Comparison of ENCODE assay signal across 29 cellular contexts in genomic region chr11:43734256-43734655, GRCh38.
"Had no signal": no experiment of that assay in that cellular context is flagged by ENCODE, and none has a peak within 500 bp of the region (broad histone marks: within the 10 kb centered on the region; RNA-seq: fewer than 3 reads in every experiment).

No MANE protein-coding gene starts in this region.

- H3K4me3 Mint-ChIP-seq: naive thymus-derived CD8-positive, alpha-beta T cell; natural killer cell treated with Interleukin-12 subunit alpha and Interleukin-12 subunit beta and Interleukin-15 and Interleukin-18, amount 100 ng/mL, for 72 hours; nephron progenitor cell; neural progenitor cell; stimulated activated effector memory CD8-positive, alpha-beta T cell treated with anti-CD3 and anti-CD28 coated beads, Interleukin-12 subunit alpha, Interleukin-12 subunit beta, amount 100 ng/mL, for 72 hours; stimulated activated naive B cell treated with anti-CD40 and anti-IgM and Interleukin-4, amounts not matched to agents 10 μg/mL and 1 μg/mL and 100 μg/mL, for 72 hours; stimulated activated naive CD8-positive, alpha-beta T cell treated with anti-CD3 and anti-CD28 coated beads, Interleukin-15, Interleukin-2, amounts not matched to agents 100 ng/mL and 50 ng/mL, for 24 hours had no signal

- H3K27me3 ChIP-seq: neural progenitor cell, neutrophil, pancreas, right lobe of liver, sigmoid colon, stomach, thyroid gland, tibial nerve, upper lobe of left lung, vagina had no signal

- H3K4me3 ChIP-seq: neural progenitor cell, pancreas, psoas muscle, right lobe of liver, sigmoid colon, stomach, thoracic aorta, thyroid gland, tibial nerve, upper lobe of left lung, vagina had no signal

- H2AFZ ChIP-seq: neural progenitor cell had no signal

- FAIRE-seq: pancreas, small intestine, urothelium cell line had no signal

- H3K36me3 ChIP-seq: neural progenitor cell, neutrophil, pancreas, right lobe of liver, sigmoid colon, thoracic aorta, thyroid gland had no signal

- H3K4me1 ChIP-seq: right lobe of liver had no signal

- H3K4me2 ChIP-seq: neural progenitor cell had no signal

- H3K27me3 Mint-ChIP-seq: naive thymus-derived CD8-positive, alpha-beta T cell; natural killer cell treated with Interleukin-12 subunit alpha and Interleukin-12 subunit beta and Interleukin-15 and Interleukin-18, amount 100 ng/mL, for 72 hours; progenitor cell of endocrine pancreas; stimulated activated naive B cell treated with anti-CD40 and anti-IgM and Interleukin-4, amounts not matched to agents 10 μg/mL and 1 μg/mL and 100 μg/mL, for 72 hours; stimulated activated naive CD8-positive, alpha-beta T cell treated with anti-CD3 and anti-CD28 coated beads, Interleukin-15, Interleukin-2, amounts not matched to agents 100 ng/mL and 50 ng/mL, for 24 hours had no signal

- H3K27ac Mint-ChIP-seq: natural killer cell treated with Interleukin-12 subunit alpha and Interleukin-12 subunit beta and Interleukin-15 and Interleukin-18, amount 100 ng/mL, for 72 hours; nephron progenitor cell; neural progenitor cell; progenitor cell of endocrine pancreas; stimulated activated effector memory CD8-positive, alpha-beta T cell treated with anti-CD3 and anti-CD28 coated beads, Interleukin-12 subunit alpha, Interleukin-12 subunit beta, amount 100 ng/mL, for 72 hours; stimulated activated naive CD8-positive, alpha-beta T cell treated with anti-CD3 and anti-CD28 coated beads, Interleukin-15, Interleukin-2, amounts not matched to agents 100 ng/mL and 50 ng/mL, for 24 hours had no signal

- H3K9ac ChIP-seq: neural progenitor cell had no signal

- H3K9me3 Mint-ChIP-seq: natural killer cell treated with Interleukin-12 subunit alpha and Interleukin-12 subunit beta and Interleukin-15 and Interleukin-18, amount 100 ng/mL, for 72 hours had no signal

- H3K27ac ChIP-seq: neural progenitor cell, neutrophil, pancreas, psoas muscle, right lobe of liver, sigmoid colon, stomach, thyroid gland, tibial nerve, upper lobe of left lung, vagina had no signal

- DNase-seq: naive thymus-derived CD8-positive, alpha-beta T cell; nephron progenitor cell; nucleus accumbens; psoas muscle; right cardiac atrium; right lobe of liver; sigmoid colon; small intestine; stimulated activated CD4-positive, alpha-beta T cell treated with anti-CD3 and anti-CD28 coated beads, Interleukin-15, amount 100 ng/mL, for 24 hours; stimulated activated CD4-positive, alpha-beta T cell treated with anti-CD3 and anti-CD28 coated beads, Interleukin-2, amount 100 ng/mL, for 24 hours; stimulated activated CD4-positive, alpha-beta T cell treated with anti-CD3 and anti-CD28 coated beads, Interleukin-2, amount 100 ng/mL, for 48 hours; stimulated activated CD4-positive, alpha-beta T cell treated with anti-CD3 and anti-CD28 coated beads, Interleukin-4, amount 100 ng/mL, for 24 hours; stimulated activated naive B cell treated with anti-CD40 and anti-IgM and Interleukin-4, amounts not matched to agents 10 μg/mL and 1 μg/mL and 100 μg/mL, for 72 hours; stimulated activated naive CD4-positive, alpha-beta T cell treated with Interleukin-2 at 50 U/mL for 16 hours; stomach; thyroid gland; trophoblast cell had no signal

- H3K9me3 ChIP-seq: neutrophil, pancreas, psoas muscle, right lobe of liver, sigmoid colon, stomach, thoracic aorta, thyroid gland, tibial nerve, upper lobe of left lung, vagina had no signal
